In genomic region chr6:170459451-170459850, GRCh38 we compare ENCODE assay signal across 7 cellular contexts.
DNase-seq lines count a peak whose midpoint lies in the region; ATAC-seq and TF ChIP-seq lines count a peak whose summit lies in the region.

No MANE protein-coding gene starts in this region.

- no peak overlapping the region for H2AFZ ChIP-seq in OCI-LY7 (ENCODE audit: low read length)

- H3K4me3 ChIP-seq in OCI-LY7 (ENCODE audit: low read depth, low read length, poor library complexity, severe bottlenecking): no peak overlapping the region

- CTCF ChIA-PET in OCI-LY7 (lab: Charles Lee; ENCODE audit: unreplicated experiment): no interaction called here

- no peaks in the 10 kb centered on the region for H3K9me2 ChIP-seq in OCI-LY7 (ENCODE audit: insufficient read depth, low read length)

- H3K4me2 ChIP-seq in OCI-LY7 (ENCODE audit: low read length): no peak overlapping the region

- H3K27ac ChIP-seq in OCI-LY7 (ENCODE audit: low read depth, low read length, poor library complexity, severe bottlenecking): no peak overlapping the region

- no peaks in the 10 kb centered on the region for H3K4me1 ChIP-seq in OCI-LY7 (ENCODE audit: insufficient read depth, low read length, poor library complexity, severe bottlenecking)

- DNase-seq in NOMO-1 treated with DMSO at 0.1 percent for 48 hours (lab: John Stamatoyannopoulos, UW; ENCODE audit: unreplicated experiment) (peak; percentile 76), dermis blood vessel endothelial cell (peak; percentile 71), medulla oblongata (ENCODE audit: extremely low spot score) (no peak), OCI-LY7 (ENCODE audit: low spot score) (no peak)
- DNase-seq in stimulated activated CD8-positive, alpha-beta memory T cell treated with anti-CD3 and anti-CD28 coated beads, Interleukin-4, amount 100 ng/mL, for 24 hours (ENCODE audit: low read depth): peak; percentile 22

- ATAC-seq in GM18511 (IDR thresholded peaks at IDR 0.05; ENCODE audit: unreplicated experiment) (peak; percentile 88), GM21825 (IDR thresholded peaks at IDR 0.05; ENCODE audit: unreplicated experiment) (peak; percentile 88)

- no peaks in the 10 kb centered on the region for H4K20me1 ChIP-seq in OCI-LY7 (ENCODE audit: insufficient read depth, low read length)

- POLR2A ChIA-PET in OCI-LY7 (lab: Charles Lee): no interaction called here

- TF ChIP-seq CTCF in OCI-LY7 (conservative IDR thresholded peaks at IDR 0.05; ENCODE audit: low read length): no peak

- no peaks in the 10 kb centered on the region for H3K9me3 ChIP-seq in OCI-LY7 (ENCODE audit: low read length)

- H3K36me3 ChIP-seq in OCI-LY7 (ENCODE audit: insufficient read depth, low read length): no peaks in the 10 kb centered on the region

- BruUV-seq in OCI-LY7 (replicated peaks; lab: Mats Ljungman, UMichigan): no TSS peak

- intact Hi-C loops in OCI-LY7 (cut with micrococcal nuclease; ENCODE audit: unreplicated experiment): no loop called here

- no peaks in the 10 kb centered on the region for H3K79me2 ChIP-seq in OCI-LY7 (ENCODE audit: insufficient read depth, low read depth, low read length)

Comparison
In these comparisons a context has a peak if more than half of its experiments do, and no peak if none do; other contexts are left out.
1. DNase-seq: peak in NOMO-1 treated with DMSO at 0.1 percent for 48 hours (single experiment), dermis blood vessel endothelial cell (single experiment) and stimulated activated CD8-positive, alpha-beta memory T cell treated with anti-CD3 and anti-CD28 coated beads, Interleukin-4, amount 100 ng/mL, for 24 hours (single experiment); none in medulla oblongata (single experiment) and OCI-LY7 (single experiment).